In genomic region chr19:6531163-6531955, GRCh38 we compare ENCODE assay signal across 8 cellular contexts. TPM values are rescaled to one million over a fixed set of nuclear protein-coding genes. Genes with fewer than 3 reads are reported as not detected.
A peak's percentile ranks its signal among the peaks of the same experiment; 100 is the strongest.
DNase-seq lines count a peak whose midpoint lies in the region; ATAC-seq and TF ChIP-seq lines count a peak whose summit lies in the region.

No MANE protein-coding gene starts in this region.

- TF ChIP-seq POLR2A in breast epithelium (IDR thresholded peaks at IDR 0.05): no peak

- intact Hi-C loops in breast epithelium (cut with DNase I; ENCODE audit: low total_unique reads): no loop called here

- H3K36me3 ChIP-seq in ACC112 (ENCODE audit: insufficient read depth, low read length) (no peaks in the 10 kb centered on the region), breast epithelium (no peaks in the 10 kb centered on the region), mucosa of rectum (ENCODE audit: control insufficient read depth in 2 of 2, insufficient read depth in 2 of 2, low read length in 2 of 2) (peaks cover 0 to 2% of the 10 kb centered on the region in 2 donors)

- H3K4me3 ChIP-seq in ACC112 (ENCODE audit: low read depth, low read length) (peak overlapping the region; percentile 80), breast epithelium (peak overlapping the region; percentile 54 to 75 (median 55)), mucosa of rectum (ENCODE audit: low read length in 2 of 2) (peak overlapping the region; percentile 63 to 85)

- H3K4me1 ChIP-seq in ACC112 (ENCODE audit: control insufficient read depth, insufficient read depth, low read length, unreplicated experiment) (peaks cover 8% of the 10 kb centered on the region), breast epithelium (no peaks in the 10 kb centered on the region), mucosa of rectum (ENCODE audit: control insufficient read depth in 2 of 2, insufficient read depth in 2 of 2, low read length in 2 of 2) (peaks cover 9 to 12% of the 10 kb centered on the region in 2 donors)

- no peak overlapping the region for H2AFZ ChIP-seq in ACC112 (ENCODE audit: low read length, unreplicated experiment)

- ATAC-seq in HG03342 (IDR thresholded peaks at IDR 0.05; ENCODE audit: unreplicated experiment) (peak; percentile 1), GM21360 (IDR thresholded peaks at IDR 0.05; ENCODE audit: unreplicated experiment) (no peak)

- DNase-seq in breast epithelium (ENCODE audit: low spot score in 2 of 2): no peak
- DNase-seq in GM19238 (ENCODE audit: insufficient read length, low spot score): no peak
- no peak for DNase-seq in superior temporal gyrus (ENCODE audit: extremely low spot score)
- DNase-seq in inferior parietal cortex (ENCODE audit: extremely low spot score): no peak

- H3K79me2 ChIP-seq in ACC112 (ENCODE audit: control insufficient read depth, insufficient read depth, low read length, unreplicated experiment): no peaks in the 10 kb centered on the region

- peak overlapping the region; percentile 47 to 70 for H3K9ac ChIP-seq in mucosa of rectum (ENCODE audit: low read depth in 1 of 2, low read length in 2 of 2)

- no peak overlapping the region for H3K27ac ChIP-seq in ACC112 (ENCODE audit: low read depth, low read length)
- peak overlapping the region in 1 of 2 donors; percentile 39 for H3K27ac ChIP-seq in breast epithelium
- H3K27ac ChIP-seq in mucosa of rectum (ENCODE audit: low read depth in 2 of 2, low read length in 2 of 2): no peak overlapping the region

- H3K9me3 ChIP-seq in breast epithelium (no peaks in the 10 kb centered on the region), mucosa of rectum (ENCODE audit: control insufficient read depth in 2 of 2, low read length in 2 of 2) (no peaks in the 10 kb centered on the region)

- TF ChIP-seq CTCF in breast epithelium (IDR thresholded peaks at IDR 0.05): no peak

- H3K27me3 ChIP-seq in ACC112 (ENCODE audit: insufficient read depth, low read length) (peaks cover 17% of the 10 kb centered on the region; the same call in 1 of the 2 replicates), breast epithelium (peaks cover 0 to 25% of the 10 kb centered on the region in 2 donors), mucosa of rectum (ENCODE audit: control insufficient read depth in 2 of 2, insufficient read depth in 2 of 2, low read length in 2 of 2) (peaks cover 8 to 17% of the 10 kb centered on the region in 2 donors)

RNA-seq across cellular contexts. Expression of gene TNFSF9, which starts 0.5 kb away (rescaled TPM):
- 1 to 10 TPM in 1 of 3 donors, under 1 TPM in 2; 0.33 to 1.6 (median 0.44) TPM for total RNA-seq in breast epithelium

RNA-seq across cellular contexts. Expression of gene TUBB4A, which starts 29.2 kb away (rescaled TPM):
- under 1 TPM in 1 of 3 donors, not detected in 2; 0.48 TPM for total RNA-seq in breast epithelium

RNA-seq across cellular contexts. Expression of gene DENND1C, which starts 49.8 kb away (rescaled TPM):
- total RNA-seq in breast epithelium: 1 to 10 TPM; 1.3 to 3.2 (median 2.5) TPM

RNA-seq across cellular contexts. Expression of gene CD70, which starts 59.6 kb away (rescaled TPM):
- not detected for total RNA-seq in breast epithelium
